ENCODE assay signal across 1 cellular context in the genomic region with DNA sequence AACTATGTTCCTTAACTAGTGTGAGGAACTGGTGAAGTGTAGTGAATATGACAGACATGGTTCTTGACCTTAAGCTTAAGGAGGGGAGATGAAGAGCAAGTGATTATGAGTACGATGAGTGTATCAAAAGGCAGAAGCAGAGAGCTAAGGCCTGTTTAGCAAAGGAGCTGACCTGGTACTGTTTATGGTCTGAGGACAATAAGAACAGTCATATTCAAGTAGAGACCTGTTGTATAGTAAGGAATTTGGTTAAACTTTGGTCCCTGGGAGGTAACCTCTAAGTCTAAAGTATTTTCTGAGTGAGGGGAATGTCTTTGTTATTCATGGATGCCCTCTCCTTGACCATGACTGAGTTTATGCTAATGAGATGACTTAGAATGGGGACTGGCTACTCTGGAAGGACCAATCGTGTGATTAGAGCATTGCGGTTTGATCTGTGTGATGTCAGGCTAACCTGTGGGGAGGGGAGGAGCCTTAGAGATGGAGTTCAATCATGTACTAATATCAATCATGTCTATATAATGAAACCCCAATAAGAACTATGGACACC.
TF ChIP-seq lines count a peak whose summit lies in the region.

No MANE protein-coding gene starts in this region.

TF ChIP-seq in GM23338, 12 proteins besides CTCF, POLR2A, EP300 and RAD21 (continued from another document):
- TF ChIP-seq, protein P1, sequence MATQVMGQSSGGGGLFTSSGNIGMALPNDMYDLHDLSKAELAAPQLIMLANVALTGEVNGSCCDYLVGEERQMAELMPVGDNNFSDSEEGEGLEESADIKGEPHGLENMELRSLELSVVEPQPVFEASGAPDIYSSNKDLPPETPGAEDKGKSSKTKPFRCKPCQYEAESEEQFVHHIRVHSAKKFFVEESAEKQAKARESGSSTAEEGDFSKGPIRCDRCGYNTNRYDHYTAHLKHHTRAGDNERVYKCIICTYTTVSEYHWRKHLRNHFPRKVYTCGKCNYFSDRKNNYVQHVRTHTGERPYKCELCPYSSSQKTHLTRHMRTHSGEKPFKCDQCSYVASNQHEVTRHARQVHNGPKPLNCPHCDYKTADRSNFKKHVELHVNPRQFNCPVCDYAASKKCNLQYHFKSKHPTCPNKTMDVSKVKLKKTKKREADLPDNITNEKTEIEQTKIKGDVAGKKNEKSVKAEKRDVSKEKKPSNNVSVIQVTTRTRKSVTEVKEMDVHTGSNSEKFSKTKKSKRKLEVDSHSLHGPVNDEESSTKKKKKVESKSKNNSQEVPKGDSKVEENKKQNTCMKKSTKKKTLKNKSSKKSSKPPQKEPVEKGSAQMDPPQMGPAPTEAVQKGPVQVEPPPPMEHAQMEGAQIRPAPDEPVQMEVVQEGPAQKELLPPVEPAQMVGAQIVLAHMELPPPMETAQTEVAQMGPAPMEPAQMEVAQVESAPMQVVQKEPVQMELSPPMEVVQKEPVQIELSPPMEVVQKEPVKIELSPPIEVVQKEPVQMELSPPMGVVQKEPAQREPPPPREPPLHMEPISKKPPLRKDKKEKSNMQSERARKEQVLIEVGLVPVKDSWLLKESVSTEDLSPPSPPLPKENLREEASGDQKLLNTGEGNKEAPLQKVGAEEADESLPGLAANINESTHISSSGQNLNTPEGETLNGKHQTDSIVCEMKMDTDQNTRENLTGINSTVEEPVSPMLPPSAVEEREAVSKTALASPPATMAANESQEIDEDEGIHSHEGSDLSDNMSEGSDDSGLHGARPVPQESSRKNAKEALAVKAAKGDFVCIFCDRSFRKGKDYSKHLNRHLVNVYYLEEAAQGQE (IDR thresholded peaks at IDR 0.05; ENCODE audit: unreplicated experiment), result no peak
- TF ChIP-seq ZNF462 (CRISPR knock-in tag; IDR thresholded peaks at IDR 0.05) (no peak), EZH2 (IDR thresholded peaks at IDR 0.05; ENCODE audit: low read depth, unreplicated experiment) (no peak), ZNF331 (CRISPR knock-in tag; IDR thresholded peaks at IDR 0.05; ENCODE audit: low read depth) (no peak), EZH2phosphoT487 (IDR thresholded peaks at IDR 0.05; ENCODE audit: unreplicated experiment) (no peak)
- TF ChIP-seq, protein P2, sequence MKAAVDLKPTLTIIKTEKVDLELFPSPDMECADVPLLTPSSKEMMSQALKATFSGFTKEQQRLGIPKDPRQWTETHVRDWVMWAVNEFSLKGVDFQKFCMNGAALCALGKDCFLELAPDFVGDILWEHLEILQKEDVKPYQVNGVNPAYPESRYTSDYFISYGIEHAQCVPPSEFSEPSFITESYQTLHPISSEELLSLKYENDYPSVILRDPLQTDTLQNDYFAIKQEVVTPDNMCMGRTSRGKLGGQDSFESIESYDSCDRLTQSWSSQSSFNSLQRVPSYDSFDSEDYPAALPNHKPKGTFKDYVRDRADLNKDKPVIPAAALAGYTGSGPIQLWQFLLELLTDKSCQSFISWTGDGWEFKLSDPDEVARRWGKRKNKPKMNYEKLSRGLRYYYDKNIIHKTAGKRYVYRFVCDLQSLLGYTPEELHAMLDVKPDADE (IDR thresholded peaks at IDR 0.05), result no peak
